Comparison of ENCODE assay signal across 12 cellular contexts in the genomic region with DNA sequence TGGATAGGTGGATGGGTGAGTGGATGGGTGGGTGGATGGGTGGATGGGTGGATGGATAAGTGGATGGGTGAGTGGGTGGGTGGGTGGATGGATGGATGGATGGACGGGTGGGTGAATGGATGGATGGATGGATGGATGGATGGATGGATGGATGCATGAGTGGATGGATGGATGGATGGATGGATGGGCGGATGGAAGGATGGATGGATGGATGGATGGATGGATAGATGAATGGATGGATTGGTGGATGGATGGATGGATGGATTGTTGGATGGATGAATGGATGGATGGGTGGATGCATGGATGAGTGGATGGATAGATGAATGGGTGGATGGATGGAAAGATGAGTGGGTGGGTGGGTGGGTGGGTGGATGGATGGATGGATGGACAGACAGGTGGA. TPM values are rescaled to one million over a fixed set of nuclear protein-coding genes. Genes with fewer than 3 reads are reported as not detected.
DNase-seq lines count a peak whose midpoint lies in the region; FAIRE-seq and TF ChIP-seq lines count a peak whose summit lies in the region.
"Not testable (repeated sequence)": the region's sequence is repeated elsewhere in the genome, so short reads cannot be mapped to it uniquely, and the experiment has no call there.
"Had no signal": no experiment of that assay in that cellular context is flagged by ENCODE, and none has a peak within 500 bp of the region (broad histone marks: within the 10 kb centered on the region; RNA-seq: fewer than 3 reads in every experiment).

No MANE protein-coding gene starts in this region.

- FAIRE-seq in urothelium cell line (lab: Jason Lieb, UNC) = peak; percentile 35

- H3K27me3 Mint-ChIP-seq in Calu3 (ENCODE audit: unreplicated experiment); MCF 10A (ENCODE audit: insufficient read depth, unreplicated experiment): not testable (repeated sequence)

- H3K4me1 ChIP-seq in HEK293 (ENCODE audit: control insufficient read depth, insufficient read depth, low read length) = not testable (repeated sequence)
- H3K4me1 ChIP-seq in breast epithelium = peaks cover 0 to 19% of the 10 kb centered on the region in 2 donors

- not testable (repeated sequence) for BruUV-seq in Calu3 (replicated peaks; lab: Mats Ljungman, UMichigan); MCF 10A (replicated peaks; lab: Mats Ljungman, UMichigan)

- peaks cover 91% of the 10 kb centered on the region for H3K4me1 Mint-ChIP-seq in Calu3 (ENCODE audit: low read depth, unreplicated experiment)
- peaks cover 57% of the 10 kb centered on the region for H3K4me1 Mint-ChIP-seq in MCF 10A (ENCODE audit: insufficient read depth, unreplicated experiment)

- H3K27ac ChIP-seq in HEK293 (ENCODE audit: extremely low read depth, low read depth, low read length) = not testable (repeated sequence)
- H3K27ac ChIP-seq in breast epithelium = peak overlapping the region; percentile 60 to 84

- peaks cover 73% of the 10 kb centered on the region for H3K36me3 Mint-ChIP-seq in Calu3 (ENCODE audit: insufficient read depth, unreplicated experiment)
- not testable (repeated sequence) for H3K36me3 Mint-ChIP-seq in MCF 10A (ENCODE audit: insufficient read depth, unreplicated experiment)

- DNase-seq in Calu3; MCF 10A (ENCODE audit: unreplicated experiment); breast epithelium (ENCODE audit: low spot score in 2 of 2); urothelium cell line (ENCODE audit: low spot score): not testable (repeated sequence)

- H3K27ac Mint-ChIP-seq in Calu3 (ENCODE audit: unreplicated experiment) = peak overlapping the region; percentile 93
- H3K27ac Mint-ChIP-seq in MCF 10A (ENCODE audit: low read depth, unreplicated experiment) = not testable (repeated sequence)

- TF ChIP-seq POLR2A in breast epithelium (IDR thresholded peaks at IDR 0.05) = not testable (repeated sequence)

- intact Hi-C loops in Calu3 (cut with micrococcal nuclease; ENCODE audit: unreplicated experiment) = loop anchor here (5.0 kb wide), 1 partner anchor 108 kb away; a partner anchor contains a TSS
- intact Hi-C loops in MCF 10A (cut with micrococcal nuclease); breast epithelium (cut with DNase I; ENCODE audit: low total_unique reads): not testable (repeated sequence)

- not testable (repeated sequence) for H3K9me3 Mint-ChIP-seq in Calu3 (ENCODE audit: low read depth, unreplicated experiment); MCF 10A (ENCODE audit: unreplicated experiment)

- TF ChIP-seq CTCF in Calu3 (IDR thresholded peaks at IDR 0.05; ENCODE audit: unreplicated experiment); HEK293 (tag by site-specific recombination; IDR thresholded peaks at IDR 0.05); MCF 10A (IDR thresholded peaks at IDR 0.05; ENCODE audit: unreplicated experiment); breast epithelium (IDR thresholded peaks at IDR 0.05): not testable (repeated sequence)

- CTCF ChIA-PET in Calu3 (lab: Charles Lee) = not testable (repeated sequence)
- CTCF ChIA-PET in HEK293 (lab: Yijun Ruan, JAX) (interaction anchor here (2.5 kb wide), 1 partner anchor 37 kb away, joined by 11 read pairs; no protein-coding TSS in a partner anchor), MCF 10A (lab: Yijun Ruan, JAX) (interaction anchor here (0.5 to 2.7 kb wide), 6 partner anchors 9 to 348 kb away, joined by 3 to 43 read pairs (median 6); no protein-coding TSS in a partner anchor)

- not testable (repeated sequence) for H3K36me3 ChIP-seq in HEK293 (ENCODE audit: control insufficient read depth in 2 of 2, insufficient read depth in 1 of 2, low read length in 2 of 2); breast epithelium

- H3K4me3 Mint-ChIP-seq in Calu3 (ENCODE audit: low read depth, unreplicated experiment) (peak overlapping the region; percentile 40), MCF 10A (ENCODE audit: unreplicated experiment) (peak overlapping the region; percentile 15)

- POLR2A ChIA-PET in HEK293 (lab: Yijun Ruan, JAX) = not testable (repeated sequence)
- POLR2A ChIA-PET in MCF 10A (lab: Yijun Ruan, JAX) = interaction anchor here (2.2 kb wide), 1 partner anchor 8 kb away, joined by 17 read pairs; no protein-coding TSS in a partner anchor

- H3K9me3 ChIP-seq in HEK293 (ENCODE audit: control insufficient read depth, insufficient read depth, low read depth, low read length); breast epithelium: not testable (repeated sequence)

- not testable (repeated sequence) for H3K4me3 ChIP-seq in HEK293 (ENCODE audit: low read depth, low read length); breast epithelium

- not testable (repeated sequence) for H3K27me3 ChIP-seq in breast epithelium

TF ChIP-seq in HEK293, 187 proteins besides CTCF, POLR2A, EP300 and RAD21:
- TF ChIP-seq ZNF366 (tag by site-specific recombination; conservative IDR thresholded peaks at IDR 0.05) (peak; percentile 64), ZBTB17 (tag by site-specific recombination; IDR thresholded peaks at IDR 0.05) (peak; percentile 56; the same call in 1 of the 2 replicates)

RNA-seq across cellular contexts. Expression of a gene that starts 29.0 kb away (rescaled TPM):
- total RNA-seq in Calu3 (2022) = 1,275 and 1,278 TPM in 2 replicates
- total RNA-seq in MCF 10A (2022) = not detected in 2 replicates
- 100 to 1,000 TPM in 1 of 3 donors, 10 to 100 TPM in 1, under 1 TPM in 1; 0.32 to 241 (median 52.4) TPM for total RNA-seq in breast epithelium
- total RNA-seq: A172; B cell; CD4-positive, alpha-beta memory T cell; CD4-positive, alpha-beta T cell; CD4-positive, CD25-positive, alpha-beta regulatory T cell; CD8-positive, alpha-beta memory T cell; CD8-positive, alpha-beta T cell had no signal
